Comparison of ENCODE assay signal across 1 cellular context in the genomic region with DNA sequence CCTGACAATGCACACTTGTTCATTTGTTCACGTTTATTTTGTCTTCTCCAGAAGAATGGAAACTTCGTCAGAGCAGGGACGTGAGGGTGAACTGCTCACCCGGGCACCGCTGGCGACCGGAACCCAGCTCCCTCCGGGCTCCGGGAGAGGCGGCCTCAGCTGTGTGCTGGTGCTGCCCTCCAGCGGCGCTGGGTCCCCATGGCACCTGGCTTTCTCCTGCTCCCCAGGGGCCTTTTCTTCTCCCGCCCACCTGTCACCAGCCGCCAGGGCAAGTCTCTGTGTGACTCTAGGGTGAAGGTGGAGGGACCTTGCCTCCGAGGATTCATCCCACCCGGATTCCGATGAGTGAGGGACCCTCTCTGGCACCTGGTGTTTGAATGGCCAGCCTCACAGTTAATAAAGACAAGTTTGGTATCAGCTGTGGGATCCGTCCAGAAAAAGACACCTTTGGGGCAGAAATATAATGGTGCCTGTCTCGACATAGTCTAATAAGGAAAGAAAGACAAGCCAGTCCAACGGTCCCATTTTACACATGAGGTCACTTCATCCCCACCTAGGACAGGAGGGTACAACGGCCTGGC.
TF ChIP-seq lines count a peak whose summit lies in the region.

No MANE protein-coding gene starts in this region.

TF ChIP-seq in IMR-90, 13 proteins besides CTCF, POLR2A, EP300 and RAD21:
- TF ChIP-seq MAZ (IDR thresholded peaks at IDR 0.05; ENCODE audit: borderline replicate concordance, low read depth, low read length) (peak; percentile 64; the same call in 1 of the 2 replicates), CHD1 (IDR thresholded peaks at IDR 0.05; ENCODE audit: low read depth, low read length) (no peak), SMC3 (IDR thresholded peaks at IDR 0.05; ENCODE audit: low read depth, low read length) (peak; percentile 65), BHLHE40 (IDR thresholded peaks at IDR 0.05; ENCODE audit: low read depth, low read length) (0 out of 2 replicates have a peak, but pooled peaks have one; percentile 3)
- TF ChIP-seq, protein P1, sequence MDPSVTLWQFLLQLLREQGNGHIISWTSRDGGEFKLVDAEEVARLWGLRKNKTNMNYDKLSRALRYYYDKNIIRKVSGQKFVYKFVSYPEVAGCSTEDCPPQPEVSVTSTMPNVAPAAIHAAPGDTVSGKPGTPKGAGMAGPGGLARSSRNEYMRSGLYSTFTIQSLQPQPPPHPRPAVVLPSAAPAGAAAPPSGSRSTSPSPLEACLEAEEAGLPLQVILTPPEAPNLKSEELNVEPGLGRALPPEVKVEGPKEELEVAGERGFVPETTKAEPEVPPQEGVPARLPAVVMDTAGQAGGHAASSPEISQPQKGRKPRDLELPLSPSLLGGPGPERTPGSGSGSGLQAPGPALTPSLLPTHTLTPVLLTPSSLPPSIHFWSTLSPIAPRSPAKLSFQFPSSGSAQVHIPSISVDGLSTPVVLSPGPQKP (IDR thresholded peaks at IDR 0.05; ENCODE audit: borderline replicate concordance, low read depth, low read length), result no peak
- TF ChIP-seq, protein P2, sequence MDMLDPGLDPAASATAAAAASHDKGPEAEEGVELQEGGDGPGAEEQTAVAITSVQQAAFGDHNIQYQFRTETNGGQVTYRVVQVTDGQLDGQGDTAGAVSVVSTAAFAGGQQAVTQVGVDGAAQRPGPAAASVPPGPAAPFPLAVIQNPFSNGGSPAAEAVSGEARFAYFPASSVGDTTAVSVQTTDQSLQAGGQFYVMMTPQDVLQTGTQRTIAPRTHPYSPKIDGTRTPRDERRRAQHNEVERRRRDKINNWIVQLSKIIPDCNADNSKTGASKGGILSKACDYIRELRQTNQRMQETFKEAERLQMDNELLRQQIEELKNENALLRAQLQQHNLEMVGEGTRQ (IDR thresholded peaks at IDR 0.05; ENCODE audit: low read depth, low read length), result no peak
